8 cellular contexts compared by ENCODE assay signal in the genomic region with DNA sequence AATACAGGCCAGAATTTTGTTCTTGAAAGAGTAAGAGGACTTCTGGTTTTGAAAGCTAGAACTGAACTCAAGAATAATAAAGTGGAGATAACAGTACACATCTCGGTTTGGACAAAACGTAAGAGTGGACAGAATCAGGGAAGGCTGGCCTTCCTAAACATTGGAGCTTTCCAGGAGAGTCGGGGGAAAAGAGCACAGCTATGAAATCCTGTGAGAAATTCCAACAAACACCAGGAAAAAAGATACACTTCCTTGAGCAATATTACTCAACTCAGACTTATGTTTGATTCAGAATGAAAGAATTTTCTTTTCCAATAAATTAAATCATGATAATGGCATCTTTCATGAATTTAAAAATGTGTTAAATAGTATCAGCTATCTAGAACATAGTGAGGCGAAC. TPM values are rescaled to one million over a fixed set of nuclear protein-coding genes. Genes with fewer than 3 reads are reported as not detected.
DNase-seq lines count a peak whose midpoint lies in the region; ATAC-seq and TF ChIP-seq lines count a peak whose summit lies in the region.

No MANE protein-coding gene starts in this region.

- no peaks in the 10 kb centered on the region for H3K27me3 ChIP-seq in heart left ventricle
- no peaks in the 10 kb centered on the region for H3K27me3 ChIP-seq in muscle layer of duodenum (ENCODE audit: low read depth, low read length)
- no peaks in the 10 kb centered on the region for H3K27me3 ChIP-seq in vagina

- peaks cover 8% of the 10 kb centered on the region for H3K36me3 Mint-ChIP-seq in central memory CD8-positive, alpha-beta T cell (ENCODE audit: insufficient read depth)

- peaks cover 4% of the 10 kb centered on the region for H3K27me3 Mint-ChIP-seq in central memory CD8-positive, alpha-beta T cell

- H3K4me3 Mint-ChIP-seq in central memory CD8-positive, alpha-beta T cell, result peak overlapping the region; percentile 56

- no peak for TF ChIP-seq CTCF in heart left ventricle (IDR thresholded peaks at IDR 0.05)
- no peak for TF ChIP-seq CTCF in vagina (IDR thresholded peaks at IDR 0.05)

- intact Hi-C loops in heart left ventricle (cut with DNase I), result loop anchor here (2.0 to 10.0 kb wide), 6 partner anchors 140 to 550 kb away; no protein-coding TSS in a partner anchor
- intact Hi-C loops in left ventricle myocardium superior (cut with micrococcal nuclease), result loop anchor here (10.0 kb wide), 1 partner anchor 148 kb away; no protein-coding TSS in a partner anchor
- intact Hi-C loops in vagina (cut with DNase I), result no loop called here

- H3K36me3 ChIP-seq in heart left ventricle, result no peaks in the 10 kb centered on the region
- H3K36me3 ChIP-seq in muscle layer of duodenum (ENCODE audit: control insufficient read depth in 1 of 2, insufficient read depth in 2 of 2, low read length in 2 of 2), result peaks cover 0 to 4% of the 10 kb centered on the region in 2 donors
- no peaks in the 10 kb centered on the region for H3K36me3 ChIP-seq in vagina

- 47 to 61% (median 54%) methylated on average over 4 of the region's 4 CpGs for WGBS in heart left ventricle, 4 donors

- ATAC-seq in heart left ventricle (no peak), left ventricle myocardium superior (no peak), HG03439 (IDR thresholded peaks at IDR 0.05; ENCODE audit: unreplicated experiment) (no peak)
- no peak for ATAC-seq in central memory CD8-positive, alpha-beta T cell (replicated peaks; ENCODE audit: extremely low read depth, poor library complexity, severe bottlenecking)

- H3K4me1 Mint-ChIP-seq in central memory CD8-positive, alpha-beta T cell, result peaks cover 32% of the 10 kb centered on the region

- peak overlapping the region in 10 of 12 donors; percentile 90 to 99 (median 98) for H3K27ac ChIP-seq in heart left ventricle
- H3K27ac ChIP-seq in muscle layer of duodenum (ENCODE audit: low read length), result peak overlapping the region; percentile 94
- H3K27ac ChIP-seq in vagina, result peak overlapping the region; percentile 97

- H3K9me3 ChIP-seq in heart left ventricle (no peaks in the 10 kb centered on the region), muscle layer of duodenum (ENCODE audit: control insufficient read depth in 1 of 2, low read length in 2 of 2) (no peaks in the 10 kb centered on the region), vagina (no peaks in the 10 kb centered on the region)

- DNase-seq in heart left ventricle (no peak), left ventricle myocardium superior (no peak), vagina (ENCODE audit: extremely low spot score in 2 of 2) (no peak), NCI-H345 treated with DMSO at 0.1 percent for 48 hours (lab: John Stamatoyannopoulos, UW; ENCODE audit: unreplicated experiment) (no peak), COR-L47 (lab: John Stamatoyannopoulos, UW) (no peak)
- DNase-seq in central memory CD8-positive, alpha-beta T cell (ENCODE audit: low spot score in 2 of 2), result no peak

- peaks cover 0 to 17% (median 2%) of the 10 kb centered on the region in 12 donors for H3K4me1 ChIP-seq in heart left ventricle
- no peaks in the 10 kb centered on the region for H3K4me1 ChIP-seq in muscle layer of duodenum (ENCODE audit: control insufficient read depth in 1 of 2, insufficient read depth in 2 of 2, low read length in 2 of 2)
- peaks cover 16% of the 10 kb centered on the region for H3K4me1 ChIP-seq in vagina

- no peak overlapping the region for H3K27ac Mint-ChIP-seq in central memory CD8-positive, alpha-beta T cell (ENCODE audit: low read depth)

- no peaks in the 10 kb centered on the region for H3K9me3 Mint-ChIP-seq in central memory CD8-positive, alpha-beta T cell

- H3K4me3 ChIP-seq in heart left ventricle (peak overlapping the region in 11 of 12 donors; percentile 76 to 95 (median 85)), muscle layer of duodenum (ENCODE audit: low read depth in 1 of 2, low read length in 2 of 2) (peak overlapping the region; percentile 16 to 32), vagina (peak overlapping the region in 1 of 2 donors; percentile 63)

- no peak for TF ChIP-seq POLR2A in heart left ventricle (IDR thresholded peaks at IDR 0.05)
- TF ChIP-seq POLR2A in vagina (IDR thresholded peaks at IDR 0.05), result no peak

RNA-seq across cellular contexts. Expression of gene CTSO, which starts 1.1 kb away (rescaled TPM):
- total RNA-seq in heart left ventricle (10 to 100 TPM in 4 of 9 donors, 1 to 10 TPM in 5; 3.9 to 26.0 (median 9.6) TPM), left ventricle myocardium superior (6.2 TPM), vagina (14.5 TPM)
- polyA plus RNA-seq in heart left ventricle, result 1 to 10 TPM; 2.6 to 3.6 TPM

RNA-seq across cellular contexts. Expression of gene TDO2, which starts 49.0 kb away (rescaled TPM):
- total RNA-seq in heart left ventricle (1 to 10 TPM in 1 of 9 donors, under 1 TPM in 2, not detected in 6; 0.18 to 1.5 (median 0.29) TPM), left ventricle myocardium superior (not detected), vagina (not detected)
- under 1 TPM in 1 of 2 donors, not detected in 1; 0.04 TPM for polyA plus RNA-seq in heart left ventricle
